1 cellular context compared by ENCODE assay signal in the genomic region with DNA sequence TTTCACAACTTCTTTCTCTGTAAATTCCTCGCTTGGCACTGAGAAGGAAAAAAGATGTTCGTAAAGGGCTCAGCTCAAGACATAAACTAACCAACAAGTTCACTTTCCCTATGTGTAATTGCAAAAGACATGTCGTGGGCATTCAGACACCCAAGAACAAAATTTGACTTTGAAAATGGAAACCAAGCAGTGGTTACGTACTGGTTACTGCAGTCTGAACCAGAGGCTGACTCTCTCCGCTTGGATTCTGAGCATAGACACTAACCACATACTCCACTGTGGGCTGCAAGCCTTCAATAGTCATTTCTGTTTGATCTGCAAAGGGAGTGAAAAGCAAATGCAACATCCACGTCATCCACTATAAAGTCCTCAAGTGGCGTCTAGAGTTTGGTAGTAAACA.
A peak's percentile ranks its signal among the peaks of the same experiment; 100 is the strongest.
TF ChIP-seq lines count a peak whose summit lies in the region.

No MANE protein-coding gene starts in this region.

TF ChIP-seq in HepG2, 621 proteins besides CTCF, POLR2A, EP300 and RAD21:
- TF ChIP-seq RBM22 (optimal IDR thresholded peaks at IDR 0.05; ENCODE audit: low read length) (peak; percentile 98), ZSCAN30 (CRISPR knock-in tag; IDR thresholded peaks at IDR 0.05) (no peak), POLR2G (IDR thresholded peaks at IDR 0.05; ENCODE audit: low read depth, low read length) (peak; percentile 50; the same call in 1 of the 2 replicates), POLR2AphosphoS2 (IDR thresholded peaks at IDR 0.05; ENCODE audit: low read depth, low read length) (0 out of 2 replicates have a peak, but pooled peaks have one; percentile 24), ZNF33B (CRISPR knock-in tag; IDR thresholded peaks at IDR 0.05) (no peak), ARID2 (CRISPR knock-in tag; IDR thresholded peaks at IDR 0.05; ENCODE audit: borderline replicate concordance) (0 out of 2 replicates have a peak, but pooled peaks have one; percentile 27)
- TF ChIP-seq, protein P1, sequence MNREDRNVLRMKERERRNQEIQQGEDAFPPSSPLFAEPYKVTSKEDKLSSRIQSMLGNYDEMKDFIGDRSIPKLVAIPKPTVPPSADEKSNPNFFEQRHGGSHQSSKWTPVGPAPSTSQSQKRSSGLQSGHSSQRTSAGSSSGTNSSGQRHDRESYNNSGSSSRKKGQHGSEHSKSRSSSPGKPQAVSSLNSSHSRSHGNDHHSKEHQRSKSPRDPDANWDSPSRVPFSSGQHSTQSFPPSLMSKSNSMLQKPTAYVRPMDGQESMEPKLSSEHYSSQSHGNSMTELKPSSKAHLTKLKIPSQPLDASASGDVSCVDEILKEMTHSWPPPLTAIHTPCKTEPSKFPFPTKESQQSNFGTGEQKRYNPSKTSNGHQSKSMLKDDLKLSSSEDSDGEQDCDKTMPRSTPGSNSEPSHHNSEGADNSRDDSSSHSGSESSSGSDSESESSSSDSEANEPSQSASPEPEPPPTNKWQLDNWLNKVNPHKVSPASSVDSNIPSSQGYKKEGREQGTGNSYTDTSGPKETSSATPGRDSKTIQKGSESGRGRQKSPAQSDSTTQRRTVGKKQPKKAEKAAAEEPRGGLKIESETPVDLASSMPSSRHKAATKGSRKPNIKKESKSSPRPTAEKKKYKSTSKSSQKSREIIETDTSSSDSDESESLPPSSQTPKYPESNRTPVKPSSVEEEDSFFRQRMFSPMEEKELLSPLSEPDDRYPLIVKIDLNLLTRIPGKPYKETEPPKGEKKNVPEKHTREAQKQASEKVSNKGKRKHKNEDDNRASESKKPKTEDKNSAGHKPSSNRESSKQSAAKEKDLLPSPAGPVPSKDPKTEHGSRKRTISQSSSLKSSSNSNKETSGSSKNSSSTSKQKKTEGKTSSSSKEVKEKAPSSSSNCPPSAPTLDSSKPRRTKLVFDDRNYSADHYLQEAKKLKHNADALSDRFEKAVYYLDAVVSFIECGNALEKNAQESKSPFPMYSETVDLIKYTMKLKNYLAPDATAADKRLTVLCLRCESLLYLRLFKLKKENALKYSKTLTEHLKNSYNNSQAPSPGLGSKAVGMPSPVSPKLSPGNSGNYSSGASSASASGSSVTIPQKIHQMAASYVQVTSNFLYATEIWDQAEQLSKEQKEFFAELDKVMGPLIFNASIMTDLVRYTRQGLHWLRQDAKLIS (CRISPR knock-in tag; IDR thresholded peaks at IDR 0.05), result peak; percentile 49; the same call in 1 of the 2 replicates
- TF ChIP-seq, protein P2, sequence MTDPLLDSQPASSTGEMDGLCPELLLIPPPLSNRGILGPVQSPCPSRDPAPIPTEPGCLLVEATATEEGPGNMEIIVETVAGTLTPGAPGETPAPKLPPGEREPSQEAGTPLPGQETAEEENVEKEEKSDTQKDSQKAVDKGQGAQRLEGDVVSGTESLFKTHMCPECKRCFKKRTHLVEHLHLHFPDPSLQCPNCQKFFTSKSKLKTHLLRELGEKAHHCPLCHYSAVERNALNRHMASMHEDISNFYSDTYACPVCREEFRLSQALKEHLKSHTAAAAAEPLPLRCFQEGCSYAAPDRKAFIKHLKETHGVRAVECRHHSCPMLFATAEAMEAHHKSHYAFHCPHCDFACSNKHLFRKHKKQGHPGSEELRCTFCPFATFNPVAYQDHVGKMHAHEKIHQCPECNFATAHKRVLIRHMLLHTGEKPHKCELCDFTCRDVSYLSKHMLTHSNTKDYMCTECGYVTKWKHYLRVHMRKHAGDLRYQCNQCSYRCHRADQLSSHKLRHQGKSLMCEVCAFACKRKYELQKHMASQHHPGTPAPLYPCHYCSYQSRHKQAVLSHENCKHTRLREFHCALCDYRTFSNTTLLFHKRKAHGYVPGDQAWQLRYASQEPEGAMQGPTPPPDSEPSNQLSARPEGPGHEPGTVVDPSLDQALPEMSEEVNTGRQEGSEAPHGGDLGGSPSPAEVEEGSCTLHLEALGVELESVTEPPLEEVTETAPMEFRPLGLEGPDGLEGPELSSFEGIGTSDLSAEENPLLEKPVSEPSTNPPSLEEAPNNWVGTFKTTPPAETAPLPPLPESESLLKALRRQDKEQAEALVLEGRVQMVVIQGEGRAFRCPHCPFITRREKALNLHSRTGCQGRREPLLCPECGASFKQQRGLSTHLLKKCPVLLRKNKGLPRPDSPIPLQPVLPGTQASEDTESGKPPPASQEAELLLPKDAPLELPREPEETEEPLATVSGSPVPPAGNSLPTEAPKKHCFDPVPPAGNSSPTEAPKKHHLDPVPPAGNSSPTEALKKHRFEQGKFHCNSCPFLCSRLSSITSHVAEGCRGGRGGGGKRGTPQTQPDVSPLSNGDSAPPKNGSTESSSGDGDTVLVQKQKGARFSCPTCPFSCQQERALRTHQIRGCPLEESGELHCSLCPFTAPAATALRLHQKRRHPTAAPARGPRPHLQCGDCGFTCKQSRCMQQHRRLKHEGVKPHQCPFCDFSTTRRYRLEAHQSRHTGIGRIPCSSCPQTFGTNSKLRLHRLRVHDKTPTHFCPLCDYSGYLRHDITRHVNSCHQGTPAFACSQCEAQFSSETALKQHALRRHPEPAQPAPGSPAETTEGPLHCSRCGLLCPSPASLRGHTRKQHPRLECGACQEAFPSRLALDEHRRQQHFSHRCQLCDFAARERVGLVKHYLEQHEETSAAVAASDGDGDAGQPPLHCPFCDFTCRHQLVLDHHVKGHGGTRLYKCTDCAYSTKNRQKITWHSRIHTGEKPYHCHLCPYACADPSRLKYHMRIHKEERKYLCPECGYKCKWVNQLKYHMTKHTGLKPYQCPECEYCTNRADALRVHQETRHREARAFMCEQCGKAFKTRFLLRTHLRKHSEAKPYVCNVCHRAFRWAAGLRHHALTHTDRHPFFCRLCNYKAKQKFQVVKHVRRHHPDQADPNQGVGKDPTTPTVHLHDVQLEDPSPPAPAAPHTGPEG (CRISPR knock-in tag; IDR thresholded peaks at IDR 0.05), result peak; percentile 47; the same call in 1 of the 2 replicates
TF ChIP-seq in HepG2: peak in this region for 6.
